In the genomic region with DNA sequence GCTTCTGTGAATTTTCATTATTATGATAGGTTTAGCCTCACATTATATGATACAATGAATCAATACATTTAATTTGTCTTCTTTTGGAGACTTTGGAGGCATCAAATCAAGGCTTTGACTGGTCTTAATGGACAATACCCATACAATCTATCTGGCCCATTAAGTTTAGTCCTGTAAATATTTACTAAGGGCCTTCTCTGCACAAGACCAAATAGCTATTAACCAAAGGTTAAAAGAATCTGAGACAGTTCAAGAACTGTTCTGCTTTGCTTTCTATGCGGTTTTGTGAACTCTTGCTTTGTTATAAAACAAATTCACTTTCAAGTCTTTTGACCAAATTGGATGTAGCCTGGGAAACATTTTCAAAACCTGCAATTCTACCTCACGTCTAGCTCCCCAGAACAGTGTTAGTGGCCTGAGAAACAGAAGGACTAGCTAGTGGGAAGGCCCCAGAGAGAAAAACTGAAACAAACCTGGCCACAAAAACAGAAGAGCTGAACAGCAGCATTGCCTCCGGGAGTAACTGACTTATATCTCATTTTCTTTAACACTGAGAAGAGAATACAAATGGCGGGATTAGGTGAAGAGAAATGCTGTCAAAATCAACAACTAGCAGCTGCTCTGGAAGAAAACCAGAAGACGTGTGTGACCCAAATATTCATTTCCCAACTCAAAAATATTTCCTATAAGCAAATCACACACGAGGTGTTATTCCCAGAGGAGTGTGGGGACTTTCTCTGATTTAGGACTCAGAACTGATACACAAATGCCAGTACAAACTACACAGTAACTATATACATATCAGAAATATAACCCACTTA, we compare ENCODE assay signal across 1 cellular context.
TF ChIP-seq lines count a peak whose summit lies in the region.

No MANE protein-coding gene starts in this region.

TF ChIP-seq in GM12878, 131 proteins besides CTCF, POLR2A, EP300 and RAD21 (continues in another document):
- TF ChIP-seq ESRRA (IDR thresholded peaks at IDR 0.05; ENCODE audit: low read length) (no peak), BMI1 (IDR thresholded peaks at IDR 0.05; ENCODE audit: borderline replicate concordance) (no peak; the same call in 1 of the 2 replicates), BHLHE40 (IDR thresholded peaks at IDR 0.05; ENCODE audit: borderline replicate concordance in 1 of 2, low read depth in 2 of 2, low read length in 1 of 2) (peak; percentile 55 to 65; a peak in 2 of 4 replicates), CBX5 (IDR thresholded peaks at IDR 0.05; ENCODE audit: low read depth) (peak; percentile 76), PAX5 (IDR thresholded peaks at IDR 0.05; ENCODE audit: borderline replicate concordance, low read depth, low read length) (peak; percentile 71), ZNF217 (IDR thresholded peaks at IDR 0.05) (no peak), HDGF (IDR thresholded peaks at IDR 0.05) (no peak), KDM1A (IDR thresholded peaks at IDR 0.05; ENCODE audit: borderline replicate concordance) (no peak), PRDM15 (CRISPR knock-in tag; IDR thresholded peaks at IDR 0.05) (no peak), TBL1XR1 (IDR thresholded peaks at IDR 0.05; ENCODE audit: low read depth, low read length) (no peak; the same call in none of the 2 replicates), MYC (IDR thresholded peaks at IDR 0.05; ENCODE audit: insufficient read depth, insufficient read length, insufficient replicate concordance, low read length, severe bottlenecking) (no peak), BCL11A (IDR thresholded peaks at IDR 0.05; ENCODE audit: low read depth, low read length) (peak; percentile 45), SRF (IDR thresholded peaks at IDR 0.05; ENCODE audit: low read depth in 2 of 2, low read length in 2 of 2) (no peak), RELB (IDR thresholded peaks at IDR 0.05; ENCODE audit: low read depth) (peak; percentile 87), NKRF (conservative IDR thresholded peaks at IDR 0.05) (no peak), ZNF274 (IDR thresholded peaks at IDR 0.05; ENCODE audit: insufficient read depth, insufficient read length) (no peak), MAX (IDR thresholded peaks at IDR 0.05; ENCODE audit: low read depth, low read length) (no peak), SMARCA5 (IDR thresholded peaks at IDR 0.05) (peak; percentile 58; the same call in 1 of the 2 replicates), RCOR1 (conservative IDR thresholded peaks at IDR 0.05; ENCODE audit: low read depth, low read length) (no peak; the same call in 1 of the 2 replicates), SPI1 (IDR thresholded peaks at IDR 0.05; ENCODE audit: borderline replicate concordance, insufficient read depth, low read depth, low read length) (no peak), PML (IDR thresholded peaks at IDR 0.05; ENCODE audit: low read length) (peak; percentile 87), ZSCAN29 (IDR thresholded peaks at IDR 0.05) (no peak), MEF2B (IDR thresholded peaks at IDR 0.05; ENCODE audit: partially characterized antibody, poor library complexity, severe bottlenecking) (peak; percentile 99), SMAD5 (IDR thresholded peaks at IDR 0.05; ENCODE audit: low read depth) (peak; percentile 22; the same call in 1 of the 2 replicates), E2F4 (IDR thresholded peaks at IDR 0.05; ENCODE audit: low read depth, low read length) (no peak), NFYA (IDR thresholded peaks at IDR 0.05; ENCODE audit: borderline replicate concordance, low read depth, low read length) (no peak), RELA (IDR thresholded peaks at IDR 0.05; ENCODE audit: borderline replicate concordance, partially characterized antibody) (peak; percentile 41), FOXK2 (IDR thresholded peaks at IDR 0.05) (no peak), SREBF1 (IDR thresholded peaks at IDR 0.05; ENCODE audit: low read length) (no peak), YY1 (IDR thresholded peaks at IDR 0.05; ENCODE audit: low read depth, low read length) (peak; percentile 58), CHD4 (IDR thresholded peaks at IDR 0.05) (no peak), KAT2A (conservative IDR thresholded peaks at IDR 0.05; ENCODE audit: control insufficient read depth, low read depth, low read length) (no peak), RAD51 (IDR thresholded peaks at IDR 0.05) (peak; percentile 14; the same call in 1 of the 2 replicates)
- TF ChIP-seq, protein P1, sequence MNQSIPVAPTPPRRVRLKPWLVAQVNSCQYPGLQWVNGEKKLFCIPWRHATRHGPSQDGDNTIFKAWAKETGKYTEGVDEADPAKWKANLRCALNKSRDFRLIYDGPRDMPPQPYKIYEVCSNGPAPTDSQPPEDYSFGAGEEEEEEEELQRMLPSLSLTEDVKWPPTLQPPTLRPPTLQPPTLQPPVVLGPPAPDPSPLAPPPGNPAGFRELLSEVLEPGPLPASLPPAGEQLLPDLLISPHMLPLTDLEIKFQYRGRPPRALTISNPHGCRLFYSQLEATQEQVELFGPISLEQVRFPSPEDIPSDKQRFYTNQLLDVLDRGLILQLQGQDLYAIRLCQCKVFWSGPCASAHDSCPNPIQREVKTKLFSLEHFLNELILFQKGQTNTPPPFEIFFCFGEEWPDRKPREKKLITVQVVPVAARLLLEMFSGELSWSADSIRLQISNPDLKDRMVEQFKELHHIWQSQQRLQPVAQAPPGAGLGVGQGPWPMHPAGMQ (IDR thresholded peaks at IDR 0.05; ENCODE audit: borderline replicate concordance): no peak
- TF ChIP-seq, protein P2, sequence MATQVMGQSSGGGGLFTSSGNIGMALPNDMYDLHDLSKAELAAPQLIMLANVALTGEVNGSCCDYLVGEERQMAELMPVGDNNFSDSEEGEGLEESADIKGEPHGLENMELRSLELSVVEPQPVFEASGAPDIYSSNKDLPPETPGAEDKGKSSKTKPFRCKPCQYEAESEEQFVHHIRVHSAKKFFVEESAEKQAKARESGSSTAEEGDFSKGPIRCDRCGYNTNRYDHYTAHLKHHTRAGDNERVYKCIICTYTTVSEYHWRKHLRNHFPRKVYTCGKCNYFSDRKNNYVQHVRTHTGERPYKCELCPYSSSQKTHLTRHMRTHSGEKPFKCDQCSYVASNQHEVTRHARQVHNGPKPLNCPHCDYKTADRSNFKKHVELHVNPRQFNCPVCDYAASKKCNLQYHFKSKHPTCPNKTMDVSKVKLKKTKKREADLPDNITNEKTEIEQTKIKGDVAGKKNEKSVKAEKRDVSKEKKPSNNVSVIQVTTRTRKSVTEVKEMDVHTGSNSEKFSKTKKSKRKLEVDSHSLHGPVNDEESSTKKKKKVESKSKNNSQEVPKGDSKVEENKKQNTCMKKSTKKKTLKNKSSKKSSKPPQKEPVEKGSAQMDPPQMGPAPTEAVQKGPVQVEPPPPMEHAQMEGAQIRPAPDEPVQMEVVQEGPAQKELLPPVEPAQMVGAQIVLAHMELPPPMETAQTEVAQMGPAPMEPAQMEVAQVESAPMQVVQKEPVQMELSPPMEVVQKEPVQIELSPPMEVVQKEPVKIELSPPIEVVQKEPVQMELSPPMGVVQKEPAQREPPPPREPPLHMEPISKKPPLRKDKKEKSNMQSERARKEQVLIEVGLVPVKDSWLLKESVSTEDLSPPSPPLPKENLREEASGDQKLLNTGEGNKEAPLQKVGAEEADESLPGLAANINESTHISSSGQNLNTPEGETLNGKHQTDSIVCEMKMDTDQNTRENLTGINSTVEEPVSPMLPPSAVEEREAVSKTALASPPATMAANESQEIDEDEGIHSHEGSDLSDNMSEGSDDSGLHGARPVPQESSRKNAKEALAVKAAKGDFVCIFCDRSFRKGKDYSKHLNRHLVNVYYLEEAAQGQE (IDR thresholded peaks at IDR 0.05; ENCODE audit: low read depth, low read length): no peak
- TF ChIP-seq, protein P3, sequence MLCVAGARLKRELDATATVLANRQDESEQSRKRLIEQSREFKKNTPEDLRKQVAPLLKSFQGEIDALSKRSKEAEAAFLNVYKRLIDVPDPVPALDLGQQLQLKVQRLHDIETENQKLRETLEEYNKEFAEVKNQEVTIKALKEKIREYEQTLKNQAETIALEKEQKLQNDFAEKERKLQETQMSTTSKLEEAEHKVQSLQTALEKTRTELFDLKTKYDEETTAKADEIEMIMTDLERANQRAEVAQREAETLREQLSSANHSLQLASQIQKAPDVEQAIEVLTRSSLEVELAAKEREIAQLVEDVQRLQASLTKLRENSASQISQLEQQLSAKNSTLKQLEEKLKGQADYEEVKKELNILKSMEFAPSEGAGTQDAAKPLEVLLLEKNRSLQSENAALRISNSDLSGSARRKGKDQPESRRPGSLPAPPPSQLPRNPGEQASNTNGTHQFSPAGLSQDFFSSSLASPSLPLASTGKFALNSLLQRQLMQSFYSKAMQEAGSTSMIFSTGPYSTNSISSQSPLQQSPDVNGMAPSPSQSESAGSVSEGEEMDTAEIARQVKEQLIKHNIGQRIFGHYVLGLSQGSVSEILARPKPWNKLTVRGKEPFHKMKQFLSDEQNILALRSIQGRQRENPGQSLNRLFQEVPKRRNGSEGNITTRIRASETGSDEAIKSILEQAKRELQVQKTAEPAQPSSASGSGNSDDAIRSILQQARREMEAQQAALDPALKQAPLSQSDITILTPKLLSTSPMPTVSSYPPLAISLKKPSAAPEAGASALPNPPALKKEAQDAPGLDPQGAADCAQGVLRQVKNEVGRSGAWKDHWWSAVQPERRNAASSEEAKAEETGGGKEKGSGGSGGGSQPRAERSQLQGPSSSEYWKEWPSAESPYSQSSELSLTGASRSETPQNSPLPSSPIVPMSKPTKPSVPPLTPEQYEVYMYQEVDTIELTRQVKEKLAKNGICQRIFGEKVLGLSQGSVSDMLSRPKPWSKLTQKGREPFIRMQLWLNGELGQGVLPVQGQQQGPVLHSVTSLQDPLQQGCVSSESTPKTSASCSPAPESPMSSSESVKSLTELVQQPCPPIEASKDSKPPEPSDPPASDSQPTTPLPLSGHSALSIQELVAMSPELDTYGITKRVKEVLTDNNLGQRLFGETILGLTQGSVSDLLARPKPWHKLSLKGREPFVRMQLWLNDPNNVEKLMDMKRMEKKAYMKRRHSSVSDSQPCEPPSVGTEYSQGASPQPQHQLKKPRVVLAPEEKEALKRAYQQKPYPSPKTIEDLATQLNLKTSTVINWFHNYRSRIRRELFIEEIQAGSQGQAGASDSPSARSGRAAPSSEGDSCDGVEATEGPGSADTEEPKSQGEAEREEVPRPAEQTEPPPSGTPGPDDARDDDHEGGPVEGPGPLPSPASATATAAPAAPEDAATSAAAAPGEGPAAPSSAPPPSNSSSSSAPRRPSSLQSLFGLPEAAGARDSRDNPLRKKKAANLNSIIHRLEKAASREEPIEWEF (IDR thresholded peaks at IDR 0.05; ENCODE audit: insufficient replicate concordance, low read depth, low read length): peak; percentile 98
